23 cellular contexts compared by ENCODE assay signal in genomic region chr3:23701711-23702110, GRCh38.
DNase-seq lines count a peak whose midpoint lies in the region; ATAC-seq lines count a peak whose summit lies in the region.
"Had no signal": no experiment of that assay in that cellular context is flagged by ENCODE, and none has a peak within 500 bp of the region (broad histone marks: within the 10 kb centered on the region; RNA-seq: fewer than 3 reads in every experiment).

No MANE protein-coding gene starts in this region.

- H3K4me3 ChIP-seq in SJCRH30 (no peak overlapping the region), trophoblast cell (ENCODE audit: low read depth, low read length) (no peak overlapping the region)
- H3K4me3 ChIP-seq: cardiac muscle cell, coronary artery, lower lobe of right lung, sigmoid colon had no signal

- H3K27me3 ChIP-seq in SJCRH30, result no peaks in the 10 kb centered on the region
- no peaks in the 10 kb centered on the region for H3K27me3 ChIP-seq in trophoblast cell (ENCODE audit: insufficient read depth, low read length)
- H3K27me3 ChIP-seq: cardiac muscle cell, sigmoid colon had no signal

- no peak overlapping the region for H3K9ac ChIP-seq in trophoblast cell (ENCODE audit: low read length)
- H3K9ac ChIP-seq: KMS-11 had no signal

- DNase-seq in NCI-H1092 treated with DMSO at 0.1 percent for 48 hours (lab: John Stamatoyannopoulos, UW), result peak; percentile 26
- no peak for DNase-seq in NCI-H1092 (lab: John Stamatoyannopoulos, UW)
- peak; percentile 92 for DNase-seq in NCI-H146 (lab: John Stamatoyannopoulos, UW)
- peak; percentile 37 to 65 for DNase-seq in SJCRH30
- peak; percentile 29 to 47 for DNase-seq in trophoblast cell
- no peak for DNase-seq in Right ventricle myocardium inferior (ENCODE audit: missing footprints)
- no peak for DNase-seq in activated CD8-positive, alpha-beta memory T cell treated with anti-CD3 and anti-CD28 coated beads for 24 hours
- no peak for DNase-seq in NCI-H1048 (lab: John Stamatoyannopoulos, UW)
- DNase-seq: activated CD4-positive, alpha-beta T cell treated with anti-CD3 and anti-CD28 coated beads, Interleukin-2, amount 50 U/mL, for 48 hours; activated CD4-positive, CD25-positive, alpha-beta regulatory T cell; activated CD8-positive, alpha-beta memory T cell treated with anti-CD3 and anti-CD28 coated beads, Interleukin-2, amount 50 U/mL, for 48 hours; CD4-positive, alpha-beta T cell; DMS 273 treated with DMSO at 0.1 percent for 48 hours; kidney; lower lobe of right lung; Right ventricle myocardium superior; sigmoid colon; stimulated activated naive CD8-positive, alpha-beta T cell treated with anti-CD3 and anti-CD28 coated beads, Interleukin-15, Interleukin-2, amounts not matched to agents 100 U/mL and 50 U/mL, for 24 hours had no signal

- intact Hi-C loops in Right ventricle myocardium inferior (cut with DNase I), result no loop called here

- H4K8ac ChIP-seq in trophoblast cell (ENCODE audit: low read depth, low read length), result no peak overlapping the region

- no peak overlapping the region for H3K18ac ChIP-seq in trophoblast cell (ENCODE audit: low read length)

- ATAC-seq in Right ventricle myocardium inferior, result no peak
- ATAC-seq: activated T-helper 17 cell treated with anti-CD3 and anti-CD28 coated beads, Interleukin-2, amount 50 U/mL, for 72 hours; lower lobe of right lung; stimulated activated naive CD8-positive, alpha-beta T cell treated with anti-CD3 and anti-CD28 coated beads, Interleukin-15, Interleukin-2, amounts not matched to agents 100 U/mL and 50 U/mL, for 24 hours had no signal

- H2BK12ac ChIP-seq in trophoblast cell (ENCODE audit: low read length), result no peak overlapping the region

- H3K79me1 ChIP-seq in trophoblast cell (ENCODE audit: low read length), result no peaks in the 10 kb centered on the region

- H4K91ac ChIP-seq in trophoblast cell (ENCODE audit: low read depth, low read length), result no peak overlapping the region

- no peak overlapping the region for H3K14ac ChIP-seq in trophoblast cell (ENCODE audit: low read length)

- H2AFZ ChIP-seq in trophoblast cell (ENCODE audit: insufficient read depth, low read length, poor library complexity), result no peak overlapping the region

- H3K4me1 ChIP-seq in SJCRH30 (peaks cover 8% of the 10 kb centered on the region), trophoblast cell (ENCODE audit: control insufficient read depth in 1 of 2, insufficient read depth in 2 of 2, low read length in 2 of 2) (peaks cover 8% of the 10 kb centered on the region in 2 experiments)
- H3K4me1 ChIP-seq: lower lobe of right lung, sigmoid colon had no signal

- H3K23ac ChIP-seq in trophoblast cell (ENCODE audit: low read length), result no peak overlapping the region

- no peak overlapping the region for H2BK5ac ChIP-seq in trophoblast cell (ENCODE audit: low read depth, low read length, poor library complexity)

- H3K36me3 ChIP-seq in SJCRH30, result no peaks in the 10 kb centered on the region
- no peaks in the 10 kb centered on the region for H3K36me3 ChIP-seq in trophoblast cell (ENCODE audit: control insufficient read depth in 1 of 2, insufficient read depth in 2 of 2, low read length in 2 of 2)
- H3K36me3 ChIP-seq: cardiac muscle cell, lower lobe of right lung, sigmoid colon had no signal

- no peak overlapping the region for H3K27ac ChIP-seq in SJCRH30
- no peak overlapping the region for H3K27ac ChIP-seq in trophoblast cell (ENCODE audit: low read depth, low read length)
- H3K27ac ChIP-seq: 22Rv1, cardiac muscle cell, coronary artery, KMS-11, lower lobe of right lung, sigmoid colon had no signal

- H3K79me2 ChIP-seq in trophoblast cell (ENCODE audit: control insufficient read depth, insufficient read depth, low read length, poor library complexity), result no peaks in the 10 kb centered on the region

- WGBS in trophoblast cell (ENCODE audit: extremely low coverage, insufficient coverage, insufficient read length), result no CpG with 5 or more reads among the region's 7 CpGs

- no peak overlapping the region for H3K4me2 ChIP-seq in trophoblast cell (ENCODE audit: low read length)
- H3K4me2 ChIP-seq: KMS-11 had no signal

- H2BK120ac ChIP-seq in trophoblast cell (ENCODE audit: insufficient read depth, low read length, poor library complexity), result no peak overlapping the region

- H2AK5ac ChIP-seq in trophoblast cell (ENCODE audit: low read length), result no peak overlapping the region

- H4K12ac ChIP-seq in trophoblast cell (ENCODE audit: low read depth, low read length), result no peak overlapping the region

- no peak overlapping the region for H3K4ac ChIP-seq in trophoblast cell (ENCODE audit: low read depth, low read length)

- H3K9me3 ChIP-seq in SJCRH30 (replicated peaks), result no peaks in the 10 kb centered on the region
- no peaks in the 10 kb centered on the region for H3K9me3 ChIP-seq in trophoblast cell (ENCODE audit: insufficient read depth, low read depth, low read length)
- H3K9me3 ChIP-seq: lower lobe of right lung, sigmoid colon had no signal

Comparison
In these comparisons a context has a peak if more than half of its experiments do, and no peak if none do; other contexts are left out.
1. DNase-seq: peak in NCI-H1092 treated with DMSO at 0.1 percent for 48 hours (single experiment), NCI-H146 (single experiment), SJCRH30 (2 of 2) and trophoblast cell (2 of 2); none in NCI-H1092 (single experiment), Right ventricle myocardium inferior (single experiment), activated CD8-positive, alpha-beta memory T cell treated with anti-CD3 and anti-CD28 coated beads for 24 hours (single experiment) and NCI-H1048 (single experiment).